8 cellular contexts compared by ENCODE assay signal in the genomic region with DNA sequence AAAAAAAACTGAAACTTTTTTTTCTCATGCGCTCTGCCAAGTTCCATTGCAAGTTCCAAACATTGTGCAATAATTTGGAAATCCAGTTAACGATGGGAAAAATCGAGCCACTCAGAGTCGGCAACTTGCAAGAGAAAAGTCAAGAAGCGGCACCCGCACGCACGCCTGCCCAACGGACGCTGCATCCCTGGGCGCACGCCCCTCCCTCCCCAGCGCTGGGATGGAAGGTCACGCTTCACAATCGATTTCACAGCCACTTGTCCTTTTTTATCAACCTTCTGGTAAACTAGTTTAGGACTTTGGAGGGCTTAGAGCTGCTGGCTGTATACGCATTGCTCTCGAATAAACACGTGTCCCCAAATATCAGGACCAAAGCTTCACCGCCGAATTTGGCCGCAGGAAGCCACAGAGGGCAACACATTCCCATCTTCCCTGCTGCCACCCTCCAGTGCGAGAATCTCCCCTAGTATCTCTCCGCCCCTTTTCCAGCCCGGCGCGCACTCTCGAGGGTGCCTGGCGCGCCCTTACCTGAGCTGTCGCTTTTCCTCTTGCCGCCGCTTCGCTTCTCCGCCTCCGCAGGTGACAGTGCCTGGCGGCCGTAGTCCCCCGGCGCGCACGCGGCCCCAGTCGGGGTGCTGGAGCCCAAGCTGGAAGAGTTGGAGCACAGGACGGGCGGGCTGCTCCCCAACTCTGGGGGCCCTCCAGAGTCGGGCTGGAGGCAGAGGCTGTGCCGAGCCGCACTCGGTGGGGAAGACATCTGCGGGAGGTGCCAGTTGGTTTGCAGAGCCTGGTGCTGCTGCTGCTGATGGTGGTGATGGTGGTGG. TPM values are rescaled to one million over a fixed set of nuclear protein-coding genes. Genes with fewer than 3 reads are reported as not detected.
DNase-seq lines count a peak whose midpoint lies in the region; ATAC-seq, FAIRE-seq and TF ChIP-seq lines count a peak whose summit lies in the region.
"Had no signal": no experiment of that assay in that cellular context is flagged by ENCODE, and none has a peak within 500 bp of the region (broad histone marks: within the 10 kb centered on the region; RNA-seq: fewer than 3 reads in every experiment).

No MANE protein-coding gene starts in this region.

- H3K9ac ChIP-seq in HUES64 (ENCODE audit: low read depth, low read length), result no peak overlapping the region

- no peak for ATAC-seq in thoracic aorta (ENCODE audit: insufficient number of reproducible peaks, low FRiP score, low read depth)
- no peak for ATAC-seq in HG02588 (IDR thresholded peaks at IDR 0.05; ENCODE audit: unreplicated experiment)

- DNase-seq in bronchial epithelial cell (ENCODE audit: low read depth) (no peak), left kidney (ENCODE audit: low read depth, low spot score) (peak; percentile 57), thoracic aorta (ENCODE audit: low spot score) (no peak), GOT3 (lab: John Stamatoyannopoulos, UW) (no peak)
- DNase-seq in activated naive CD4-positive, alpha-beta T cell (lab: John Stamatoyannopoulos, UW), result no peak

- TF ChIP-seq CTCF in bronchial epithelial cell (IDR thresholded peaks at IDR 0.05; ENCODE audit: insufficient read depth, low read length, severe bottlenecking) (no peak), thoracic aorta (IDR thresholded peaks at IDR 0.05) (no peak)

- H3K4me3 ChIP-seq in HUES64 (ENCODE audit: low read length) (peak overlapping the region; percentile 65), bronchial epithelial cell (ENCODE audit: low read depth, low read length) (peak overlapping the region; percentile 8), thoracic aorta (peak overlapping the region; percentile 83)

- H3K4me1 ChIP-seq in HUES64 (ENCODE audit: insufficient read depth, low read length), result peaks cover 24% of the 10 kb centered on the region
- H3K4me1 ChIP-seq in thoracic aorta (ENCODE audit: control insufficient read depth in 1 of 2, low read depth in 2 of 2), result peaks cover 9 to 18% of the 10 kb centered on the region in 2 donors

- H3K27ac ChIP-seq in HUES64 (ENCODE audit: low read depth, low read length) (no peak overlapping the region), thoracic aorta (peak overlapping the region; percentile 59 to 63)

- peaks cover 88% of the 10 kb centered on the region for H3K27me3 ChIP-seq in HUES64 (ENCODE audit: insufficient read depth, low read length)
- H3K27me3 ChIP-seq in bronchial epithelial cell (ENCODE audit: control insufficient read depth, insufficient read depth, low read length), result peaks cover 33% of the 10 kb centered on the region
- no peaks in the 10 kb centered on the region for H3K27me3 ChIP-seq in thoracic aorta (replicated peaks; ENCODE audit: insufficient read depth)

- H3K9me3 ChIP-seq in HUES64 (ENCODE audit: insufficient read depth, low read depth, low read length), result no peaks in the 10 kb centered on the region
- H3K9me3 ChIP-seq in thoracic aorta, result no peaks in the 10 kb centered on the region

- H3K36me3 ChIP-seq in HUES64 (ENCODE audit: insufficient read depth, low read length) (no peaks in the 10 kb centered on the region), bronchial epithelial cell (ENCODE audit: control insufficient read depth, insufficient read depth, low read length) (no peaks in the 10 kb centered on the region), thoracic aorta (no peaks in the 10 kb centered on the region)

- no peak for FAIRE-seq in bronchial epithelial cell (lab: Jason Lieb, UNC)

- WGBS in HUES64, result 1% methylated on average over 50 of the region's 50 CpGs

RNA-seq across cellular contexts. Expression of a gene that starts 0.9 kb away (rescaled TPM):
- 0.10 TPM for polyA plus RNA-seq in HUES64 (2013, experiment 1 of 2)
- polyA plus RNA-seq in HUES64 (2013, experiment 2 of 2), result 0.13 TPM
- total RNA-seq in bronchial epithelial cell (not detected in 2 replicates), thoracic aorta (1 to 10 TPM; 9.5 to 9.9 TPM)
- total RNA-seq: natural killer cell treated with Interleukin-12 subunit alpha and Interleukin-12 subunit beta and Interleukin-15 and Interleukin-18, amount 100 ng/mL, for 72 hours had no signal

Comparison
In these comparisons a context has a peak if more than half of its experiments do, and no peak if none do; other contexts are left out.
1. H3K4me3 ChIP-seq: peak in every context shown above with its lines; median percentile 83 in thoracic aorta; 65 in HUES64; 8 in bronchial epithelial cell.
2. RNA of a gene that starts 0.9 kb away (total RNA-seq): 9.5 to 9.9 TPM in thoracic aorta; not detected in bronchial epithelial cell; every median in the first group is over 10 times any median in the second.